ENCODE assay signal across 24 cellular contexts in the genomic region with DNA sequence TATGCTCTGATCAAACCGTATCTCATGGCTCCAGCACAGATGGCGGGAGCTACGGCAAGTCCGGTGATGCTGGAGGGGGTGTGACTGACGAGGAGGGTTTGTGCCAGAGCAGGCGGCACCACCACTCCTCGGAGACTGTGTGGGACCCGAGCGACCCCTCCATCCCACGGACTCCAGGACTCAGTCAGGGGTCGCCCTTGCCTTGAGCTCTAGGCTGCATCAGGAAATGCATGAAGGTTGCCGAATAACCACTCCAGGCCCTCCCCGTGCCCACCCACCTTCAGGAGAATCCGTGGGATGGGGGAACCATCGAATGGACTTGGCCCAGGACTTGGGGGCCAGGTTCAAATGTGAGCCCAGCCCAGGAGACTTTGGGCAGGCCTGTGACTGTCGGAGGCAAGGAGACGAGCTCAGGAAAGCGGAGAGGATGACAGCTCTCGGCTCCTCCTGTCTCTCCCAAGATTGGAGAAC.
DNase-seq lines count a peak whose midpoint lies in the region; ATAC-seq and TF ChIP-seq lines count a peak whose summit lies in the region.
"Had no signal": no experiment of that assay in that cellular context is flagged by ENCODE, and none has a peak within 500 bp of the region (broad histone marks: within the 10 kb centered on the region; RNA-seq: fewer than 3 reads in every experiment).

No MANE protein-coding gene starts in this region.

- no peak for TF ChIP-seq CTCF in left ventricle myocardium inferior (IDR thresholded peaks at IDR 0.05; ENCODE audit: borderline replicate concordance)
- no peak for TF ChIP-seq CTCF in IMR-90 (conservative IDR thresholded peaks at IDR 0.05; ENCODE audit: low read depth, low read length)
- no peak for TF ChIP-seq CTCF in osteoblast (IDR thresholded peaks at IDR 0.05; ENCODE audit: extremely low read depth, low read depth, low read length)
- no peak for TF ChIP-seq CTCF in BE2C (IDR thresholded peaks at IDR 0.05; ENCODE audit: low read depth, low read length)

- H3K4me2 ChIP-seq in IMR-90 (ENCODE audit: low read depth, low read length), result no peak overlapping the region
- no peak overlapping the region for H3K4me2 ChIP-seq in mesenchymal stem cell (ENCODE audit: low read length, poor library complexity, severe bottlenecking)
- no peak overlapping the region for H3K4me2 ChIP-seq in osteoblast (ENCODE audit: insufficient read depth, low read length)
- H3K4me2 ChIP-seq: A549 had no signal

- H2BK20ac ChIP-seq in IMR-90 (ENCODE audit: low read depth, low read length), result peak overlapping the region; percentile 86

- TF ChIP-seq RAD21 in IMR-90 (IDR thresholded peaks at IDR 0.05; ENCODE audit: low read length), result no peak

- in situ Hi-C loops in IMR-90 (cut with MboI; ENCODE audit: low sequenced_read_pairs), result no loop called here

- peaks cover 16% of the 10 kb centered on the region for H3K27me3 ChIP-seq in left ventricle myocardium inferior (ENCODE audit: low read depth)
- no peaks in the 10 kb centered on the region for H3K27me3 ChIP-seq in IMR-90 (ENCODE audit: control insufficient read depth, insufficient read depth, low read length)
- no peaks in the 10 kb centered on the region for H3K27me3 ChIP-seq in mesenchymal stem cell (ENCODE audit: control insufficient read depth in 1 of 2, insufficient read depth in 1 of 2, low read length in 2 of 2)
- H3K27me3 ChIP-seq in osteoblast (ENCODE audit: insufficient read depth, low read length), result no peaks in the 10 kb centered on the region
- no peaks in the 10 kb centered on the region for H3K27me3 ChIP-seq in BE2C

- H3K9me3 ChIP-seq in left ventricle myocardium inferior (replicated peaks), result no peaks in the 10 kb centered on the region
- no peaks in the 10 kb centered on the region for H3K9me3 ChIP-seq in IMR-90 (ENCODE audit: control insufficient read depth, insufficient read depth, low read length)
- peaks cover 4% of the 10 kb centered on the region for H3K9me3 ChIP-seq in mesenchymal stem cell (ENCODE audit: control insufficient read depth, low read length)
- no peaks in the 10 kb centered on the region for H3K9me3 ChIP-seq in osteoblast (ENCODE audit: low read depth, low read length)
- no peaks in the 10 kb centered on the region for H3K9me3 ChIP-seq in BE2C

- H2BK120ac ChIP-seq in IMR-90 (ENCODE audit: low read depth, low read length) (peak overlapping the region; percentile 88), mesenchymal stem cell (ENCODE audit: low read depth, low read length) (peak overlapping the region; percentile 1)

- peaks cover 8% of the 10 kb centered on the region for H3K4me1 ChIP-seq in left ventricle myocardium inferior
- peaks cover 6% of the 10 kb centered on the region; the same call in 1 of the 2 replicates for H3K4me1 ChIP-seq in IMR-90 (ENCODE audit: control insufficient read depth, insufficient read depth, low read length)
- H3K4me1 ChIP-seq in mesenchymal stem cell (ENCODE audit: control insufficient read depth, insufficient read depth, low read depth, low read length), result peaks cover 25% of the 10 kb centered on the region
- no peaks in the 10 kb centered on the region for H3K4me1 ChIP-seq in osteoblast (ENCODE audit: insufficient read depth, low read length)
- no peaks in the 10 kb centered on the region for H3K4me1 ChIP-seq in BE2C

- H2AK9ac ChIP-seq in IMR-90 (replicated peaks; ENCODE audit: low read depth, low read length, poor library complexity), result no peak overlapping the region

- H3K79me1 ChIP-seq in IMR-90 (ENCODE audit: low read depth in 1 of 2, low read length in 2 of 2), result no peaks in the 10 kb centered on the region
- no peaks in the 10 kb centered on the region for H3K79me1 ChIP-seq in mesenchymal stem cell (replicated peaks; ENCODE audit: low read length, poor library complexity, severe bottlenecking)

- peak overlapping the region; percentile 74; the same call in 1 of the 3 replicates for H2BK15ac ChIP-seq in IMR-90 (ENCODE audit: low read depth, low read length)
- H2BK15ac ChIP-seq in mesenchymal stem cell (ENCODE audit: low read depth, poor library complexity, severe bottlenecking), result peak overlapping the region; percentile 0

- no TSS peak for BruUV-seq in IMR-90 (replicated peaks; lab: Mats Ljungman, UMichigan)

- H2AK5ac ChIP-seq in IMR-90 (ENCODE audit: low read depth, low read length) (peak overlapping the region; percentile 77), mesenchymal stem cell (ENCODE audit: low read length, severe bottlenecking) (no peak overlapping the region)

- no peaks in the 10 kb centered on the region for H3K79me2 ChIP-seq in osteoblast (ENCODE audit: insufficient read depth, low read length)

- H3K4ac ChIP-seq in IMR-90 (ENCODE audit: low read depth, low read length) (peak overlapping the region; percentile 41), mesenchymal stem cell (ENCODE audit: low read depth in 1 of 2, low read length in 2 of 2) (no peak overlapping the region)

- WGBS in IMR-90 (ENCODE audit: extremely low coverage in 2 of 2, insufficient read length in 1 of 2), 2 experiments, result 95% methylated on average over 7 of the region's 19 CpGs; no CpG with 5 or more reads in 1 of the 2 experiments
- 97% methylated on average over 19 of the region's 19 CpGs for WGBS in mesenchymal stem cell

- peak overlapping the region; percentile 80 for H4K91ac ChIP-seq in IMR-90 (ENCODE audit: insufficient read depth, low read depth, low read length)
- H4K91ac ChIP-seq in mesenchymal stem cell (ENCODE audit: low read length), result peak overlapping the region; percentile 70

- no peak overlapping the region for H3K23ac ChIP-seq in IMR-90 (ENCODE audit: low read depth, low read length)
- H3K23ac ChIP-seq in mesenchymal stem cell (ENCODE audit: low read length in 2 of 2), result no peak overlapping the region

- H4K8ac ChIP-seq in IMR-90 (ENCODE audit: low read depth in 2 of 2, low read length in 2 of 2) (peak overlapping the region in 1 of 2 experiments; percentile 12; a peak in 1 of 4 replicates), mesenchymal stem cell (ENCODE audit: low read length) (no peak overlapping the region)

- dilution Hi-C loops in IMR-90 (cut with HindIII; ENCODE audit: low sequenced_read_pairs, unreplicated experiment), result no loop called here

- CTCF ChIA-PET in IMR-90 (lab: Yijun Ruan, JAX), result interaction anchor here (0.7 kb wide), 1 partner anchor 126 kb away, joined by 4 read pairs; no protein-coding TSS in a partner anchor

- H2AFZ ChIP-seq in IMR-90 (replicated peaks; ENCODE audit: low read length, poor library complexity), result no peak overlapping the region
- H2AFZ ChIP-seq in mesenchymal stem cell (ENCODE audit: low read depth, low read length), result no peak overlapping the region
- H2AFZ ChIP-seq in osteoblast (ENCODE audit: low read length), result no peak overlapping the region

- no peaks in the 10 kb centered on the region for H3K36me3 ChIP-seq in left ventricle myocardium inferior
- H3K36me3 ChIP-seq in IMR-90 (ENCODE audit: control insufficient read depth, insufficient read depth, low read length), result no peaks in the 10 kb centered on the region
- H3K36me3 ChIP-seq in mesenchymal stem cell (ENCODE audit: control insufficient read depth in 1 of 2, insufficient read depth in 2 of 2, low read depth in 1 of 2, low read length in 2 of 2), result no peaks in the 10 kb centered on the region
- H3K36me3 ChIP-seq in osteoblast (ENCODE audit: insufficient read depth, low read length), result no peaks in the 10 kb centered on the region
- H3K36me3 ChIP-seq in BE2C, result no peaks in the 10 kb centered on the region

- H2BK12ac ChIP-seq in mesenchymal stem cell (ENCODE audit: low read length in 2 of 2), result peak overlapping the region; percentile 9 to 10

- intact Hi-C loops in Right ventricle myocardium inferior (cut with DNase I) (no loop called here), left ventricle myocardium inferior (cut with micrococcal nuclease) (no loop called here), IMR-90 (cut with micrococcal nuclease) (no loop called here)

- H3K56ac ChIP-seq in IMR-90 (ENCODE audit: extremely low read depth, insufficient read depth, low read length), result no peak overlapping the region

- ATAC-seq in Right ventricle myocardium inferior (no peak), IMR-90 (ENCODE audit: low read depth) (no peak), HG03342 (IDR thresholded peaks at IDR 0.05; ENCODE audit: unreplicated experiment) (no peak)
- ATAC-seq: A549, GM12878 had no signal

- no peak overlapping the region for H4K5ac ChIP-seq in IMR-90 (ENCODE audit: low read depth, low read length)

- no peak overlapping the region for H3K27ac ChIP-seq in left ventricle myocardium inferior (replicated peaks)
- H3K27ac ChIP-seq in IMR-90 (ENCODE audit: insufficient read depth, low read length), result no peak overlapping the region
- H3K27ac ChIP-seq in mesenchymal stem cell (ENCODE audit: low read length, poor library complexity, severe bottlenecking), result no peak overlapping the region
- H3K27ac ChIP-seq in osteoblast (ENCODE audit: low read depth, low read length), result no peak overlapping the region
- H3K27ac ChIP-seq: 22Rv1 had no signal

- H3K4me3 ChIP-seq in left ventricle myocardium inferior (no peak overlapping the region), IMR-90 (ENCODE audit: insufficient read depth, low read depth, low read length) (no peak overlapping the region), mesenchymal stem cell (ENCODE audit: insufficient read depth in 1 of 2, low read depth in 1 of 2, low read length in 2 of 2) (peak overlapping the region in 1 of 2 experiments; percentile 28), osteoblast (ENCODE audit: insufficient read depth, low read length) (no peak overlapping the region), BE2C (ENCODE audit: low read depth, low read length) (no peak overlapping the region)
- H3K4me3 ChIP-seq: A549, GM12878 had no signal

- H3K18ac ChIP-seq in IMR-90 (ENCODE audit: low read depth, low read length), result no peak overlapping the region
- H3K18ac ChIP-seq in mesenchymal stem cell (ENCODE audit: low read depth in 1 of 2, low read length in 2 of 2), result no peak overlapping the region

- H3K14ac ChIP-seq in IMR-90 (replicated peaks; ENCODE audit: low read depth, low read length), result no peak overlapping the region
- H3K14ac ChIP-seq in mesenchymal stem cell (ENCODE audit: low read length in 2 of 2), result peak overlapping the region in 1 of 2 experiments; percentile 26

- H3K9me1 ChIP-seq in IMR-90 (ENCODE audit: insufficient read depth, low read length), result peaks cover 4% of the 10 kb centered on the region; the same call in 1 of the 2 replicates

- POLR2A ChIA-PET in IMR-90 (lab: Charles Lee; ENCODE audit: unreplicated experiment), result no interaction called here

- DNase-seq in Right ventricle myocardium inferior (ENCODE audit: missing footprints) (peak; percentile 39), left ventricle myocardium inferior (no peak), IMR-90 (no peak), mesenchymal stem cell (no peak), osteoblast (ENCODE audit: insufficient read length, low spot score, missing footprints) (peak; percentile 50), NCI-H69 (lab: John Stamatoyannopoulos, UW) (no peak), BE2C (no peak)
- DNase-seq: AML-193; C1 segment of cervical spinal cord; CD4-positive, alpha-beta memory T cell; CD4-positive, CD25-positive, alpha-beta regulatory T cell; CD8-positive, alpha-beta memory T cell; COR-L47; DMS 273 treated with DMSO at 0.1 percent for 48 hours; DMS153; DMS53; DMS79; DND-41; EL; GDM1 had no signal

- H2BK5ac ChIP-seq in IMR-90 (ENCODE audit: low read depth, low read length, poor library complexity, severe bottlenecking) (no peak overlapping the region), mesenchymal stem cell (ENCODE audit: low read depth, low read length, poor library complexity, severe bottlenecking) (no peak overlapping the region)

- no peak for TF ChIP-seq POLR2A in IMR-90 (IDR thresholded peaks at IDR 0.05; ENCODE audit: low read depth, low read length)

- H4K20me1 ChIP-seq in IMR-90 (ENCODE audit: insufficient read depth, low read length), result no peaks in the 10 kb centered on the region
- H4K20me1 ChIP-seq in osteoblast (ENCODE audit: insufficient read depth, low read length), result no peaks in the 10 kb centered on the region

- no peak overlapping the region for H3K9ac ChIP-seq in IMR-90 (ENCODE audit: low read depth, low read length)
- H3K9ac ChIP-seq in mesenchymal stem cell (ENCODE audit: low read length), result no peak overlapping the region

Comparison
In these comparisons a context has a peak if more than half of its experiments do, and no peak if none do; other contexts are left out.
1. DNase-seq: peak in Right ventricle myocardium inferior (single experiment) and osteoblast (single experiment); none in left ventricle myocardium inferior (single experiment), IMR-90 (single experiment), mesenchymal stem cell (single experiment), NCI-H69 (single experiment) and BE2C (single experiment).